In genomic region chr5:103119765-103120606, GRCh38 we compare ENCODE assay signal across 8 cellular contexts. TPM values are rescaled to one million over a fixed set of nuclear protein-coding genes. Genes with fewer than 3 reads are reported as not detected.
DNase-seq lines count a peak whose midpoint lies in the region; ATAC-seq and TF ChIP-seq lines count a peak whose summit lies in the region.

A gene with protein sequence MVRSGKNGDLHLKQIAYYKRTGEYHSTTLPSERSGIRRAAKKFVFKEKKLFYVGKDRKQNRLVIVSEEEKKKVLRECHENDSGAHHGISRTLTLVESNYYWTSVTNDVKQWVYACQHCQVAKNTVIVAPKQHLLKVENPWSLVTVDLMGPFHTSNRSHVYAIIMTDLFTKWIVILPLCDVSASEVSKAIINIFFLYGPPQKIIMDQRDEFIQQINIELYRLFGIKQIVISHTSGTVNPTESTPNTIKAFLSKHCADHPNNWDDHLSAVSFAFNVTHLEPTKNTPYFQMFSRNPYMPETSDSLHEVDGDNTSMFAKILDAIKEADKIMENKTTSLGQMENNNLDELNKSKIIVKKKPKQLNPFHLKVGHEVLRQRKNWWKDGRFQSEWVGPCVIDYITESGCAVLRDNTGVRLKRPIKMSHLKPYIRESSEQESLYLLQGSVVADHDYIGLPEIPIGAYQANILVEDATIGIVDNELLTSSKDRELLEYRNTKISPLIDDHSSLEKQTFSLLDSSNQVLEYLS (minus strand): TSS chr5:103120138. CDS start chr5:103108707, 11,431 bp downstream.
TSS of gene PPIP5K2 (plus strand) at chr5:103120301. CDS start at chr5:103129590, 9,289 bp downstream.

- peak within 1 kb of the TSS; percentile 82 for H3K9ac ChIP-seq in trophoblast cell (ENCODE audit: low read length)

- peak within 1 kb of the TSS; percentile 91 for H4K91ac ChIP-seq in trophoblast cell (ENCODE audit: low read depth, low read length)

- H3K9me3 ChIP-seq in trophoblast cell (ENCODE audit: insufficient read depth, low read depth, low read length), result no peaks in the 10 kb centered on the region

- H3K79me1 ChIP-seq in trophoblast cell (ENCODE audit: low read length), result peaks cover 9% of the 10 kb centered on the region

- peaks cover 16% of the 10 kb centered on the region for H3K4me1 Mint-ChIP-seq in type B pancreatic cell (ENCODE audit: unreplicated experiment)

- peak within 1 kb of the TSS; percentile 80 for H3K4me3 ChIP-seq in GM12875 (ENCODE audit: low read depth, low read length)
- peak within 1 kb of the TSS; percentile 95 for H3K4me3 ChIP-seq in trophoblast cell (ENCODE audit: low read depth, low read length)

- TF ChIP-seq CTCF in GM12875 (IDR thresholded peaks at IDR 0.05; ENCODE audit: borderline replicate concordance, insufficient read depth, low read depth, low read length) (no peak), type B pancreatic cell (conservative IDR thresholded peaks at IDR 0.05) (peak; percentile 17)

- no peak within 1 kb of the TSS for H2BK12ac ChIP-seq in trophoblast cell (ENCODE audit: low read length)

- H2AK5ac ChIP-seq in trophoblast cell (ENCODE audit: low read length), result peak within 1 kb of the TSS; percentile 92

- peak within 1 kb of the TSS; percentile 55 for H3K23ac ChIP-seq in trophoblast cell (ENCODE audit: low read length)

- H3K36me3 ChIP-seq in trophoblast cell (ENCODE audit: control insufficient read depth in 1 of 2, insufficient read depth in 2 of 2, low read length in 2 of 2), result no peaks in the 10 kb centered on the region

- H2AFZ ChIP-seq in trophoblast cell (ENCODE audit: insufficient read depth, low read length, poor library complexity), result peak within 1 kb of the TSS; percentile 93

- peak; percentile 91 for ATAC-seq in HG02798 (IDR thresholded peaks at IDR 0.05; ENCODE audit: poor library complexity, unreplicated experiment)

- intact Hi-C loops in cardiac septum (cut with DNase I), result loop anchor here (2.0 to 10.0 kb wide), 3 partner anchors 338 to 535 kb away; partner anchors contain the start of gene PAM

- peak within 1 kb of the TSS; percentile 83 for H2BK120ac ChIP-seq in trophoblast cell (ENCODE audit: insufficient read depth, low read length, poor library complexity)

- peak within 1 kb of the TSS; percentile 92 for H3K14ac ChIP-seq in trophoblast cell (ENCODE audit: low read length)

- peak; percentile 97 for DNase-seq in NCI-H1436 (lab: John Stamatoyannopoulos, UW)
- DNase-seq in T follicular helper cell (ENCODE audit: low read depth), result peak; percentile 95
- peak; percentile 99 for DNase-seq in cardiac septum (ENCODE audit: low spot score)
- peak; percentile 98 to 99 for DNase-seq in trophoblast cell
- DNase-seq in type B pancreatic cell (ENCODE audit: extremely low spot score, unreplicated experiment), result peak; percentile 97

- no peaks in the 10 kb centered on the region for H3K27me3 ChIP-seq in trophoblast cell (ENCODE audit: insufficient read depth, low read length)

- peaks cover 11% of the 10 kb centered on the region for H3K79me2 ChIP-seq in trophoblast cell (ENCODE audit: control insufficient read depth, insufficient read depth, low read length, poor library complexity)

- H4K12ac ChIP-seq in trophoblast cell (ENCODE audit: low read depth, low read length), result peak within 1 kb of the TSS; percentile 94

- 0 to 1% (median 0%) methylated on average over 46 of the region's 46 CpGs for WGBS in adipose tissue, 3 donors
- WGBS in trophoblast cell (ENCODE audit: extremely low coverage, insufficient coverage, insufficient read length), result no CpG with 5 or more reads among the region's 46 CpGs

- H3K4me1 ChIP-seq in trophoblast cell (ENCODE audit: control insufficient read depth in 1 of 2, insufficient read depth in 2 of 2, low read length in 2 of 2), result peaks cover 0 to 2% of the 10 kb centered on the region in 2 experiments

- peak within 1 kb of the TSS; percentile 98 for H4K8ac ChIP-seq in trophoblast cell (ENCODE audit: low read depth, low read length)

- H3K27ac ChIP-seq in adipose tissue (ENCODE audit: low read depth, low read length) (peak within 1 kb of the TSS; percentile 88), trophoblast cell (ENCODE audit: low read depth, low read length) (peak within 1 kb of the TSS; percentile 98)

- H3K4me3 Mint-ChIP-seq in type B pancreatic cell, result peak within 1 kb of the TSS; percentile 96

- H3K36me3 Mint-ChIP-seq in type B pancreatic cell, result peaks cover 11% of the 10 kb centered on the region

- H3K27ac Mint-ChIP-seq in type B pancreatic cell, result peak within 1 kb of the TSS; percentile 99

- peak within 1 kb of the TSS; percentile 93 for H3K4ac ChIP-seq in trophoblast cell (ENCODE audit: low read depth, low read length)

- H3K4me2 ChIP-seq in trophoblast cell (ENCODE audit: low read length), result peak within 1 kb of the TSS; percentile 95

- H3K18ac ChIP-seq in trophoblast cell (ENCODE audit: low read length), result peak within 1 kb of the TSS; percentile 96

- H2BK5ac ChIP-seq in trophoblast cell (ENCODE audit: low read depth, low read length, poor library complexity), result peak within 1 kb of the TSS; percentile 98

- no peaks in the 10 kb centered on the region for H3K27me3 Mint-ChIP-seq in type B pancreatic cell

- no peaks in the 10 kb centered on the region for H3K9me3 Mint-ChIP-seq in type B pancreatic cell

RNA-seq across cellular contexts. Expression of the first gene that starts in this region (rescaled TPM):
- polyA plus RNA-seq in adipose tissue, result 1 to 10 TPM; 2.0 to 3.3 (median 2.0) TPM
- 14.8 TPM for total RNA-seq in cardiac septum
- polyA plus RNA-seq in trophoblast cell (2013), result 4.5 TPM in 2 replicates
- 6.9 and 8.0 TPM in 2 replicates for total RNA-seq in type B pancreatic cell (ENCODE audit: low replicate concordance)

RNA-seq across cellular contexts. Expression of gene PPIP5K2, which starts in this region (rescaled TPM):
- 10 to 100 TPM in 2 of 3 donors, 1 to 10 TPM in 1; 8.9 to 16.6 (median 10.8) TPM for polyA plus RNA-seq in adipose tissue
- 31.1 TPM for total RNA-seq in cardiac septum
- polyA plus RNA-seq in trophoblast cell (2013), result 48.8 and 52.4 TPM in 2 replicates
- total RNA-seq in type B pancreatic cell (ENCODE audit: low replicate concordance), result 59.5 and 71.5 TPM in 2 replicates

Comparison
In these comparisons a context has a peak if more than half of its experiments do, and no peak if none do; other contexts are left out.
1. Peak in every context shown above with its lines: DNase-seq, ATAC-seq, H3K4me3 ChIP-seq and H3K27ac ChIP-seq.